1 cellular context compared by ENCODE assay signal in the genomic region with DNA sequence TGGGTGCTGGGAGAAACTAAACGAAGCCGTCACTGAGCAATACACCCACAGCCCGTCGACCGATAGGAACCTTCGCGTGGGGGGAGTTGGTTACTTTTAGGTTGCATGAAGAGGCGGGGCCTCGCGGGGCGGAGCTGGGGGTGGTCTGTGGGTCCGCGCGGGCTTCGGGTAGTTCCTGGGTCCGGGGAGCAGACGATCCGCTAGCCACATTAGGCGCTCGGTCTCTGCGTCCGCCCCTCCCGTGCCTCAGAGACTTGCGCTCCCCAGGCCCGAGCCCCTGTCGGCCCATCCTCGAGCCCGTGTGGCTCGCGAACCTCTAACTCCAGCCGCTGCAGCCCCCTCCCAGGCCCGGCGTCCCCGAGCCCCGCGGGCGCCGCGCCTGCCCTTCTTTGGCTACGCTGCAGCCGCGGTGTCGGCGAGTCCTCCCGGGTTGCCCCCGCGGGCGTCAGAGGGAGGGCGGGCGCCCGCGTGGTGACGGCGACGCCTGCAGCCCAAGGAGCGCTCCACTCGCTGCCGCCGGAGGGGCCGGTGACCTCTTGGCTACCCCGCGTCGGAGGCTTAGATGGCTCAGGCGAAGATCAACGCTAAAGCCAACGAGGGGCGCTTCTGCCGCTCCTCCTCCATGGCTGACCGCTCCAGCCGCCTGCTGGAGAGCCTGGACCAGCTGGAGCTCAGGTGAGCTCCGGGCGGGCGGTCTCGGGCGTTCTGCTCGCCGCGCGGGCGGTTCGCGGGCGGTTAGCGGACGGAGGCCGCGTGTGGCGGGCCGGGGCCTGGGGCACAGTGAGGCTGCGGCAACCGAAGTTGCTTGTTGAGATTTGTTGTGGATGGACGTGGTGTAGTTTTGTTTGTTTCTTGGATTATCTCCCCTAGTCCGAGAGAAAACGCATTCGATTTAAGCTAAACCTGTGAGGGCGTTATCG.
A peak's percentile ranks its signal among the peaks of the same experiment; 100 is the strongest.
TF ChIP-seq lines count a peak whose summit lies in the region.

A gene (plus strand): TSS at position 191 of the 920 bp plus-strand sequence. CDS start 372 bp downstream, at position 563.

TF ChIP-seq in K562, 482 proteins besides CTCF, POLR2A, EP300 and RAD21 (continued from another document and continues in another):
- TF ChIP-seq, protein P1, sequence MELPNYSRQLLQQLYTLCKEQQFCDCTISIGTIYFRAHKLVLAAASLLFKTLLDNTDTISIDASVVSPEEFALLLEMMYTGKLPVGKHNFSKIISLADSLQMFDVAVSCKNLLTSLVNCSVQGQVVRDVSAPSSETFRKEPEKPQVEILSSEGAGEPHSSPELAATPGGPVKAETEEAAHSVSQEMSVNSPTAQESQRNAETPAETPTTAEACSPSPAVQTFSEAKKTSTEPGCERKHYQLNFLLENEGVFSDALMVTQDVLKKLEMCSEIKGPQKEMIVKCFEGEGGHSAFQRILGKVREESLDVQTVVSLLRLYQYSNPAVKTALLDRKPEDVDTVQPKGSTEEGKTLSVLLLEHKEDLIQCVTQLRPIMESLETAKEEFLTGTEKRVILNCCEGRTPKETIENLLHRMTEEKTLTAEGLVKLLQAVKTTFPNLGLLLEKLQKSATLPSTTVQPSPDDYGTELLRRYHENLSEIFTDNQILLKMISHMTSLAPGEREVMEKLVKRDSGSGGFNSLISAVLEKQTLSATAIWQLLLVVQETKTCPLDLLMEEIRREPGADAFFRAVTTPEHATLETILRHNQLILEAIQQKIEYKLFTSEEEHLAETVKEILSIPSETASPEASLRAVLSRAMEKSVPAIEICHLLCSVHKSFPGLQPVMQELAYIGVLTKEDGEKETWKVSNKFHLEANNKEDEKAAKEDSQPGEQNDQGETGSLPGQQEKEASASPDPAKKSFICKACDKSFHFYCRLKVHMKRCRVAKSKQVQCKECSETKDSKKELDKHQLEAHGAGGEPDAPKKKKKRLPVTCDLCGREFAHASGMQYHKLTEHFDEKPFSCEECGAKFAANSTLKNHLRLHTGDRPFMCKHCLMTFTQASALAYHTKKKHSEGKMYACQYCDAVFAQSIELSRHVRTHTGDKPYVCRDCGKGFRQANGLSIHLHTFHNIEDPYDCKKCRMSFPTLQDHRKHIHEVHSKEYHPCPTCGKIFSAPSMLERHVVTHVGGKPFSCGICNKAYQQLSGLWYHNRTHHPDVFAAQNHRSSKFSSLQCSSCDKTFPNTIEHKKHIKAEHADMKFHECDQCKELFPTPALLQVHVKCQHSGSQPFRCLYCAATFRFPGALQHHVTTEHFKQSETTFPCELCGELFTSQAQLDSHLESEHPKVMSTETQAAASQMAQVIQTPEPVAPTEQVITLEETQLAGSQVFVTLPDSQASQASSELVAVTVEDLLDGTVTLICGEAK (IDR thresholded peaks at IDR 0.05) = no peak
- TF ChIP-seq, protein P1 (CRISPR knock-in tag; IDR thresholded peaks at IDR 0.05) = no peak
- TF ChIP-seq PTRF (tag; IDR thresholded peaks at IDR 0.05) = no peak
- TF ChIP-seq, protein P2, sequence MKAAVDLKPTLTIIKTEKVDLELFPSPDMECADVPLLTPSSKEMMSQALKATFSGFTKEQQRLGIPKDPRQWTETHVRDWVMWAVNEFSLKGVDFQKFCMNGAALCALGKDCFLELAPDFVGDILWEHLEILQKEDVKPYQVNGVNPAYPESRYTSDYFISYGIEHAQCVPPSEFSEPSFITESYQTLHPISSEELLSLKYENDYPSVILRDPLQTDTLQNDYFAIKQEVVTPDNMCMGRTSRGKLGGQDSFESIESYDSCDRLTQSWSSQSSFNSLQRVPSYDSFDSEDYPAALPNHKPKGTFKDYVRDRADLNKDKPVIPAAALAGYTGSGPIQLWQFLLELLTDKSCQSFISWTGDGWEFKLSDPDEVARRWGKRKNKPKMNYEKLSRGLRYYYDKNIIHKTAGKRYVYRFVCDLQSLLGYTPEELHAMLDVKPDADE (conservative IDR thresholded peaks at IDR 0.05; ENCODE audit: control insufficient read depth, low read depth, low read length) = 0 out of 2 replicates have a peak, but pooled peaks have one; percentile 19
- TF ChIP-seq SREBF1 (IDR thresholded peaks at IDR 0.05; ENCODE audit: borderline replicate concordance, low read depth, low read length) = 0 out of 2 replicates have a peak, but pooled peaks have one; percentile 70
- TF ChIP-seq, protein P3, sequence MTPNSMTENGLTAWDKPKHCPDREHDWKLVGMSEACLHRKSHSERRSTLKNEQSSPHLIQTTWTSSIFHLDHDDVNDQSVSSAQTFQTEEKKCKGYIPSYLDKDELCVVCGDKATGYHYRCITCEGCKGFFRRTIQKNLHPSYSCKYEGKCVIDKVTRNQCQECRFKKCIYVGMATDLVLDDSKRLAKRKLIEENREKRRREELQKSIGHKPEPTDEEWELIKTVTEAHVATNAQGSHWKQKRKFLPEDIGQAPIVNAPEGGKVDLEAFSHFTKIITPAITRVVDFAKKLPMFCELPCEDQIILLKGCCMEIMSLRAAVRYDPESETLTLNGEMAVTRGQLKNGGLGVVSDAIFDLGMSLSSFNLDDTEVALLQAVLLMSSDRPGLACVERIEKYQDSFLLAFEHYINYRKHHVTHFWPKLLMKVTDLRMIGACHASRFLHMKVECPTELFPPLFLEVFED (CRISPR knock-in tag; conservative IDR thresholded peaks at IDR 0.05) = no peak
- TF ChIP-seq ETV6 (IDR thresholded peaks at IDR 0.05; ENCODE audit: borderline replicate concordance in 1 of 2, low read depth in 2 of 2, low read length in 1 of 2) = no peak
- TF ChIP-seq ETV6 (CRISPR knock-in tag; IDR thresholded peaks at IDR 0.05; ENCODE audit: borderline replicate concordance) = no peak
- peak; percentile 28; the same call in 1 of the 2 replicates for TF ChIP-seq NFIC (IDR thresholded peaks at IDR 0.05)
- TF ChIP-seq ZBTB7A (IDR thresholded peaks at IDR 0.05; ENCODE audit: borderline replicate concordance, control insufficient read depth, low read depth, low read length) = peak; percentile 87
- no peak; the same call in 1 of the 2 replicates for TF ChIP-seq NFXL1 (CRISPR knock-in tag; IDR thresholded peaks at IDR 0.05)
- TF ChIP-seq RHOXF2B (CRISPR knock-in tag; conservative IDR thresholded peaks at IDR 0.05) = 0 out of 2 replicates have a peak, but pooled peaks have one; percentile 17
- TF ChIP-seq ZNF764 (CRISPR knock-in tag; IDR thresholded peaks at IDR 0.05; ENCODE audit: low read depth) = no peak
- TF ChIP-seq, protein P4, sequence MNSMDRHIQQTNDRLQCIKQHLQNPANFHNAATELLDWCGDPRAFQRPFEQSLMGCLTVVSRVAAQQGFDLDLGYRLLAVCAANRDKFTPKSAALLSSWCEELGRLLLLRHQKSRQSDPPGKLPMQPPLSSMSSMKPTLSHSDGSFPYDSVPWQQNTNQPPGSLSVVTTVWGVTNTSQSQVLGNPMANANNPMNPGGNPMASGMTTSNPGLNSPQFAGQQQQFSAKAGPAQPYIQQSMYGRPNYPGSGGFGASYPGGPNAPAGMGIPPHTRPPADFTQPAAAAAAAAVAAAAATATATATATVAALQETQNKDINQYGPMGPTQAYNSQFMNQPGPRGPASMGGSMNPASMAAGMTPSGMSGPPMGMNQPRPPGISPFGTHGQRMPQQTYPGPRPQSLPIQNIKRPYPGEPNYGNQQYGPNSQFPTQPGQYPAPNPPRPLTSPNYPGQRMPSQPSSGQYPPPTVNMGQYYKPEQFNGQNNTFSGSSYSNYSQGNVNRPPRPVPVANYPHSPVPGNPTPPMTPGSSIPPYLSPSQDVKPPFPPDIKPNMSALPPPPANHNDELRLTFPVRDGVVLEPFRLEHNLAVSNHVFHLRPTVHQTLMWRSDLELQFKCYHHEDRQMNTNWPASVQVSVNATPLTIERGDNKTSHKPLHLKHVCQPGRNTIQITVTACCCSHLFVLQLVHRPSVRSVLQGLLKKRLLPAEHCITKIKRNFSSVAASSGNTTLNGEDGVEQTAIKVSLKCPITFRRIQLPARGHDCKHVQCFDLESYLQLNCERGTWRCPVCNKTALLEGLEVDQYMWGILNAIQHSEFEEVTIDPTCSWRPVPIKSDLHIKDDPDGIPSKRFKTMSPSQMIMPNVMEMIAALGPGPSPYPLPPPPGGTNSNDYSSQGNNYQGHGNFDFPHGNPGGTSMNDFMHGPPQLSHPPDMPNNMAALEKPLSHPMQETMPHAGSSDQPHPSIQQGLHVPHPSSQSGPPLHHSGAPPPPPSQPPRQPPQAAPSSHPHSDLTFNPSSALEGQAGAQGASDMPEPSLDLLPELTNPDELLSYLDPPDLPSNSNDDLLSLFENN (IDR thresholded peaks at IDR 0.05; ENCODE audit: low read depth in 2 of 2, low read length in 2 of 2) = no peak
- TF ChIP-seq, protein P5, sequence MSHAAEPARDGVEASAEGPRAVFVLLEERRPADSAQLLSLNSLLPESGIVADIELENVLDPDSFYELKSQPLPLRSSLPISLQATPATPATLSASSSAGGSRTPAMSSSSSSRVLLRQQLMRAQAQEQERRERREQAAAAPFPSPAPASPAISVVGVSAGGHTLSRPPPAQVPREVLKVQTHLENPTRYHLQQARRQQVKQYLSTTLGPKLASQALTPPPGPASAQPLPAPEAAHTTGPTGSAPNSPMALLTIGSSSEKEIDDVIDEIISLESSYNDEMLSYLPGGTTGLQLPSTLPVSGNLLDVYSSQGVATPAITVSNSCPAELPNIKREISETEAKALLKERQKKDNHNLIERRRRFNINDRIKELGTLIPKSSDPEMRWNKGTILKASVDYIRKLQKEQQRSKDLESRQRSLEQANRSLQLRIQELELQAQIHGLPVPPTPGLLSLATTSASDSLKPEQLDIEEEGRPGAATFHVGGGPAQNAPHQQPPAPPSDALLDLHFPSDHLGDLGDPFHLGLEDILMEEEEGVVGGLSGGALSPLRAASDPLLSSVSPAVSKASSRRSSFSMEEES (CRISPR knock-in tag; IDR thresholded peaks at IDR 0.05) = peak; percentile 10; the same call in 1 of the 2 replicates
- no peak for TF ChIP-seq TRIM24 (IDR thresholded peaks at IDR 0.05)
- peak; percentile 55 for TF ChIP-seq ZNF589 (CRISPR knock-in tag; IDR thresholded peaks at IDR 0.05; ENCODE audit: low read depth)
- no peak for TF ChIP-seq ZNF561 (CRISPR knock-in tag; conservative IDR thresholded peaks at IDR 0.05)
- TF ChIP-seq ZC3H4 (CRISPR knock-in tag; IDR thresholded peaks at IDR 0.05; ENCODE audit: borderline replicate concordance) = 0 out of 2 replicates have a peak, but pooled peaks have one; percentile 70
- TF ChIP-seq ZNF354B (CRISPR knock-in tag; IDR thresholded peaks at IDR 0.05) = no peak
- TF ChIP-seq YY1 (IDR thresholded peaks at IDR 0.05; ENCODE audit: borderline replicate concordance in 1 of 3, control insufficient read depth in 1 of 3, extremely low read depth in 1 of 3, insufficient read depth in 3 of 3, insufficient read length in 1 of 3, insufficient replicate concordance in 2 of 3, low read depth in 1 of 3, low read length in 2 of 3) = peak; percentile 10 to 93 (median 82)
- peak in 1 of 2 experiments; percentile 69; a peak in 1 of 4 replicates for TF ChIP-seq SIN3A (IDR thresholded peaks at IDR 0.05; ENCODE audit: borderline replicate concordance in 2 of 2, control insufficient read depth in 1 of 2, low read depth in 2 of 2, low read length in 2 of 2)
- TF ChIP-seq, protein P6, sequence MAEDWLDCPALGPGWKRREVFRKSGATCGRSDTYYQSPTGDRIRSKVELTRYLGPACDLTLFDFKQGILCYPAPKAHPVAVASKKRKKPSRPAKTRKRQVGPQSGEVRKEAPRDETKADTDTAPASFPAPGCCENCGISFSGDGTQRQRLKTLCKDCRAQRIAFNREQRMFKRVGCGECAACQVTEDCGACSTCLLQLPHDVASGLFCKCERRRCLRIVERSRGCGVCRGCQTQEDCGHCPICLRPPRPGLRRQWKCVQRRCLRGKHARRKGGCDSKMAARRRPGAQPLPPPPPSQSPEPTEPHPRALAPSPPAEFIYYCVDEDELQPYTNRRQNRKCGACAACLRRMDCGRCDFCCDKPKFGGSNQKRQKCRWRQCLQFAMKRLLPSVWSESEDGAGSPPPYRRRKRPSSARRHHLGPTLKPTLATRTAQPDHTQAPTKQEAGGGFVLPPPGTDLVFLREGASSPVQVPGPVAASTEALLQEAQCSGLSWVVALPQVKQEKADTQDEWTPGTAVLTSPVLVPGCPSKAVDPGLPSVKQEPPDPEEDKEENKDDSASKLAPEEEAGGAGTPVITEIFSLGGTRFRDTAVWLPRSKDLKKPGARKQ (CRISPR knock-in tag; IDR thresholded peaks at IDR 0.05) = no peak
- TF ChIP-seq KLF1 (tag; IDR thresholded peaks at IDR 0.05) = no peak; the same call in 1 of the 2 replicates
- no peak for TF ChIP-seq SETDB1 (IDR thresholded peaks at IDR 0.05; ENCODE audit: low read length)
- TF ChIP-seq, protein P7, sequence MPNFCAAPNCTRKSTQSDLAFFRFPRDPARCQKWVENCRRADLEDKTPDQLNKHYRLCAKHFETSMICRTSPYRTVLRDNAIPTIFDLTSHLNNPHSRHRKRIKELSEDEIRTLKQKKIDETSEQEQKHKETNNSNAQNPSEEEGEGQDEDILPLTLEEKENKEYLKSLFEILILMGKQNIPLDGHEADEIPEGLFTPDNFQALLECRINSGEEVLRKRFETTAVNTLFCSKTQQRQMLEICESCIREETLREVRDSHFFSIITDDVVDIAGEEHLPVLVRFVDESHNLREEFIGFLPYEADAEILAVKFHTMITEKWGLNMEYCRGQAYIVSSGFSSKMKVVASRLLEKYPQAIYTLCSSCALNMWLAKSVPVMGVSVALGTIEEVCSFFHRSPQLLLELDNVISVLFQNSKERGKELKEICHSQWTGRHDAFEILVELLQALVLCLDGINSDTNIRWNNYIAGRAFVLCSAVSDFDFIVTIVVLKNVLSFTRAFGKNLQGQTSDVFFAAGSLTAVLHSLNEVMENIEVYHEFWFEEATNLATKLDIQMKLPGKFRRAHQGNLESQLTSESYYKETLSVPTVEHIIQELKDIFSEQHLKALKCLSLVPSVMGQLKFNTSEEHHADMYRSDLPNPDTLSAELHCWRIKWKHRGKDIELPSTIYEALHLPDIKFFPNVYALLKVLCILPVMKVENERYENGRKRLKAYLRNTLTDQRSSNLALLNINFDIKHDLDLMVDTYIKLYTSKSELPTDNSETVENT (CRISPR knock-in tag; IDR thresholded peaks at IDR 0.05) = peak; percentile 71; the same call in 1 of the 2 replicates
- TF ChIP-seq ZNF778 (CRISPR knock-in tag; IDR thresholded peaks at IDR 0.05) = no peak
- TF ChIP-seq ZNF263 (CRISPR knock-in tag; IDR thresholded peaks at IDR 0.05; ENCODE audit: borderline replicate concordance) = peak; percentile 63
- TF ChIP-seq STAT5A (IDR thresholded peaks at IDR 0.05; ENCODE audit: borderline replicate concordance, low read length) = no peak
